1 cellular context compared by ENCODE assay signal in genomic region chr1:151909167-151910149, GRCh38.
TF ChIP-seq lines count a peak whose summit lies in the region.

Gene THEM4, minus strand, starts transcription at chr1:151909511. Its CDS starts 53 bp downstream, at chr1:151909458.

TF ChIP-seq in HepG2, 621 proteins besides CTCF, POLR2A, EP300 and RAD21 (continued from another document and continues in another):
- TF ChIP-seq ZNF460 (CRISPR knock-in tag; IDR thresholded peaks at IDR 0.05; ENCODE audit: borderline replicate concordance) (no peak), RAD51 (IDR thresholded peaks at IDR 0.05; ENCODE audit: borderline replicate concordance) (no peak), ZBTB25 (CRISPR knock-in tag; IDR thresholded peaks at IDR 0.05) (peak; percentile 89; the same call in 1 of the 2 replicates), ZNF317 (CRISPR knock-in tag; IDR thresholded peaks at IDR 0.05) (peak; percentile 81), AHDC1 (CRISPR knock-in tag; IDR thresholded peaks at IDR 0.05; ENCODE audit: borderline replicate concordance) (peak; percentile 74; the same call in 1 of the 2 replicates), HHEX (CRISPR knock-in tag; IDR thresholded peaks at IDR 0.05) (no peak), HMG20B (CRISPR knock-in tag; conservative IDR thresholded peaks at IDR 0.05) (no peak), SMAD3 (CRISPR knock-in tag; IDR thresholded peaks at IDR 0.05) (no peak; the same call in 1 of the 2 replicates), ZSCAN30 (CRISPR knock-in tag; IDR thresholded peaks at IDR 0.05) (no peak), IKZF1 (IDR thresholded peaks at IDR 0.05) (no peak), MZF1 (CRISPR knock-in tag; IDR thresholded peaks at IDR 0.05; ENCODE audit: borderline replicate concordance) (no peak), ARID4A (CRISPR knock-in tag; IDR thresholded peaks at IDR 0.05; ENCODE audit: borderline replicate concordance) (peak; percentile 84), ZNF546 (CRISPR knock-in tag; conservative IDR thresholded peaks at IDR 0.05) (no peak), ZNF362 (CRISPR knock-in tag; IDR thresholded peaks at IDR 0.05; ENCODE audit: borderline replicate concordance) (no peak), ZNF572 (CRISPR knock-in tag; IDR thresholded peaks at IDR 0.05) (no peak; the same call in 1 of the 2 replicates), ELF4 (CRISPR knock-in tag; IDR thresholded peaks at IDR 0.05; ENCODE audit: borderline replicate concordance) (no peak), DZIP1 (CRISPR knock-in tag; IDR thresholded peaks at IDR 0.05) (no peak), TCF7 (IDR thresholded peaks at IDR 0.05; ENCODE audit: low read depth) (no peak), TEF (CRISPR knock-in tag; IDR thresholded peaks at IDR 0.05) (no peak), TOE1 (CRISPR knock-in tag; IDR thresholded peaks at IDR 0.05) (peak; percentile 58; the same call in 1 of the 2 replicates), RNF2 (conservative IDR thresholded peaks at IDR 0.05; ENCODE audit: low read depth) (peak; percentile 65; the same call in 1 of the 2 replicates), ZNF619 (CRISPR knock-in tag; IDR thresholded peaks at IDR 0.05) (0 out of 2 replicates have a peak, but pooled peaks have one; percentile 55), ATF7-NPFF (CRISPR knock-in tag; IDR thresholded peaks at IDR 0.05; ENCODE audit: low read depth) (no peak; the same call in 1 of the 2 replicates), PAX8 (CRISPR knock-in tag; IDR thresholded peaks at IDR 0.05; ENCODE audit: borderline replicate concordance) (no peak), TBL1XR1 (IDR thresholded peaks at IDR 0.05; ENCODE audit: borderline replicate concordance, low read length, partially characterized antibody) (no peak), ZNF768 (CRISPR knock-in tag; IDR thresholded peaks at IDR 0.05) (peak; percentile 84), MEF2D (CRISPR knock-in tag; IDR thresholded peaks at IDR 0.05) (peak; percentile 27; the same call in 1 of the 2 replicates), SNAPC2 (CRISPR knock-in tag; IDR thresholded peaks at IDR 0.05) (peak; percentile 48; the same call in 1 of the 2 replicates), FOXA3 (CRISPR knock-in tag; IDR thresholded peaks at IDR 0.05) (peak; percentile 61; the same call in 1 of the 2 replicates), ZNF446 (CRISPR knock-in tag; IDR thresholded peaks at IDR 0.05) (peak; percentile 24; the same call in 1 of the 2 replicates), NCOR1 (IDR thresholded peaks at IDR 0.05; ENCODE audit: borderline replicate concordance, low read length) (no peak), ARNT (IDR thresholded peaks at IDR 0.05) (no peak), PTBP1 (IDR thresholded peaks at IDR 0.05; ENCODE audit: low read depth, low read length, poor library complexity, severe bottlenecking) (peak; percentile 89), MXD1 (CRISPR knock-in tag; IDR thresholded peaks at IDR 0.05) (peak; percentile 85)
- TF ChIP-seq, protein P1, sequence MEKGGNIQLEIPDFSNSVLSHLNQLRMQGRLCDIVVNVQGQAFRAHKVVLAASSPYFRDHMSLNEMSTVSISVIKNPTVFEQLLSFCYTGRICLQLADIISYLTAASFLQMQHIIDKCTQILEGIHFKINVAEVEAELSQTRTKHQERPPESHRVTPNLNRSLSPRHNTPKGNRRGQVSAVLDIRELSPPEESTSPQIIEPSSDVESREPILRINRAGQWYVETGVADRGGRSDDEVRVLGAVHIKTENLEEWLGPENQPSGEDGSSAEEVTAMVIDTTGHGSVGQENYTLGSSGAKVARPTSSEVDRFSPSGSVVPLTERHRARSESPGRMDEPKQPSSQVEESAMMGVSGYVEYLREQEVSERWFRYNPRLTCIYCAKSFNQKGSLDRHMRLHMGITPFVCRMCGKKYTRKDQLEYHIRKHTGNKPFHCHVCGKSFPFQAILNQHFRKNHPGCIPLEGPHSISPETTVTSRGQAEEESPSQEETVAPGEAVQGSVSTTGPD (CRISPR knock-in tag; IDR thresholded peaks at IDR 0.05), result no peak
- TF ChIP-seq, protein P2, sequence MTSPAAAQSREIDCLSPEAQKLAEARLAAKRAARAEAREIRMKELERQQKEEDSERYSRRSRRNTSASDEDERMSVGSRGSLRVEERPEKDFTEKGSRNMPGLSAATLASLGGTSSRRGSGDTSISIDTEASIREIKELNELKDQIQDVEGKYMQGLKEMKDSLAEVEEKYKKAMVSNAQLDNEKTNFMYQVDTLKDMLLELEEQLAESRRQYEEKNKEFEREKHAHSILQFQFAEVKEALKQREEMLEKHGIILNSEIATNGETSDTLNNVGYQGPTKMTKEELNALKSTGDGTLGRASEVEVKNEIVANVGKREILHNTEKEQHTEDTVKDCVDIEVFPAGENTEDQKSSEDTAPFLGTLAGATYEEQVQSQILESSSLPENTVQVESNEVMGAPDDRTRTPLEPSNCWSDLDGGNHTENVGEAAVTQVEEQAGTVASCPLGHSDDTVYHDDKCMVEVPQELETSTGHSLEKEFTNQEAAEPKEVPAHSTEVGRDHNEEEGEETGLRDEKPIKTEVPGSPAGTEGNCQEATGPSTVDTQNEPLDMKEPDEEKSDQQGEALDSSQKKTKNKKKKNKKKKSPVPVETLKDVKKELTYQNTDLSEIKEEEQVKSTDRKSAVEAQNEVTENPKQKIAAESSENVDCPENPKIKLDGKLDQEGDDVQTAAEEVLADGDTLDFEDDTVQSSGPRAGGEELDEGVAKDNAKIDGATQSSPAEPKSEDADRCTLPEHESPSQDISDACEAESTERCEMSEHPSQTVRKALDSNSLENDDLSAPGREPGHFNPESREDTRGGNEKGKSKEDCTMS (CRISPR knock-in tag; conservative IDR thresholded peaks at IDR 0.05), result no peak
- TF ChIP-seq, protein P3, sequence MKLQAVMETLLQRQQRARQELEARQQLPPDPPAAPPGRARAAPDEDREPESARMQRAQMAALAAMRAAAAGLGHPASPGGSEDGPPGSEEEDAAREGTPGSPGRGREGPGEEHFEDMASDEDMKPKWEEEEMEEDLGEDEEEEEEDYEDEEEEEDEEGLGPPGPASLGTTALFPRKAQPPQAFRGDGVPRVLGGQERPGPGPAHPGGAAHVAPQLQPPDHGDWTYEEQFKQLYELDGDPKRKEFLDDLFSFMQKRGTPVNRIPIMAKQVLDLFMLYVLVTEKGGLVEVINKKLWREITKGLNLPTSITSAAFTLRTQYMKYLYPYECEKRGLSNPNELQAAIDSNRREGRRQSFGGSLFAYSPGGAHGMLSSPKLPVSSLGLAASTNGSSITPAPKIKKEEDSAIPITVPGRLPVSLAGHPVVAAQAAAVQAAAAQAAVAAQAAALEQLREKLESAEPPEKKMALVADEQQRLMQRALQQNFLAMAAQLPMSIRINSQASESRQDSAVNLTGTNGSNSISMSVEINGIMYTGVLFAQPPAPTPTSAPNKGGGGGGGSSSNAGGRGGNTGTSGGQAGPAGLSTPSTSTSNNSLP (IDR thresholded peaks at IDR 0.05; ENCODE audit: low read depth, low read length), result no peak
